ENCODE assay signal across 8 cellular contexts in the genomic region with DNA sequence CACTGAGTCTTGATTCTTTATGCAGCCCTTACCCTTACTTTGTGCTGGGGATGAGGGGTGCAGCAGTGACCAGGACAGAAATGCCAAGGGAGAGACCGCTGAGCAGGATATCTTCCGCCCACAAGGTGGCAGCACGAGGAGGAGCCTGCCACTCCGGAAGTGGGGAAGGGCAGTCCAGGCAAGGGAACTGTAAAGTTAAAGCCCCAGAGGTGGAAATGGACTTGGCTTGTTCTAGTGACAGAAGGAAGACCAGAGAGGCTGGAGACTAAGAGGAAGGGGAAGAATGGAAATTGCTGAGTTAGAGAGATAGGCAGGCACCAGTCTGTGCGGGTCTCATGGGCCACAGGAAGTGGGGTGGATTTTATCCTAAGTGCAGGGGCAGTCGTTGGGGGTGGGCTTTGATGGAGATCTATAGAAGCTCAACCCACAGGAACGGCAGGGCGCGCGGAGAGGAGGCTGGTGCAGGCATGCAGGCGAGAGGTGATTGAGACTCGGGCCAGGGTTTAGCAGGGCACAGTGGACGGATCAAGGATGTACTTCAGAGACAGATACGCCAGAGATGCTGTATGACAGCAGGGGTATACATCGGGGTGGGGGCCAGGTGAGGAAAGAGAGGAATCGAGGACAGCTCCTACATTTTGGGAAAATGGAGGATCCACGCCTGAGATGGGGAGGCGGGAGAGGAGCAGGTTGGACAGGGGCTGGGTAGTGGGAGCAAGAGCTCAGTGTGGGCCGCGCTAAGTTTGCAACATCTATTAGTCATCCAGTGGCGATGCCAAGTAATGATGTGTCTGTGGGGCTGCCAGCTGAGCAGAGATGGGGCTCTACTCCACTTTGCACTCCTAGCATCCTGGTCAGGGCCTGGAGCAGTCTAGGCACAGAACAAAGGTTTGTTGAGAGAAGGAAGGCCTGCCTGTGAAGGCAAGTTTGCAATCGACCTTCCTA. TPM values are rescaled to one million over a fixed set of nuclear protein-coding genes. Genes with fewer than 3 reads are reported as not detected.
A peak's percentile ranks its signal among the peaks of the same experiment; 100 is the strongest.
DNase-seq lines count a peak whose midpoint lies in the region; ATAC-seq and TF ChIP-seq lines count a peak whose summit lies in the region.

No MANE protein-coding gene starts in this region.

- TF ChIP-seq CTCF in GM13977 (IDR thresholded peaks at IDR 0.05; ENCODE audit: extremely low read depth, insufficient read depth, missing control alignments) = peak; percentile 92

- in situ Hi-C loops in GM13977 (cut with MboI; ENCODE audit: low pct_unique_long_range_greater_than_20kb, low sequenced_read_pairs, unreplicated experiment) = loop anchor here (5.0 kb wide), 1 partner anchor 54 kb away; no protein-coding TSS in a partner anchor

- DNase-seq in A172 (ENCODE audit: low spot score) (peak; percentile 84), GM13977 (ENCODE audit: low spot score) (peak; percentile 93), NCI-H1417 treated with DMSO at 0.1 percent for 48 hours (lab: John Stamatoyannopoulos, UW) (peak; percentile 34), SW480 (ENCODE audit: low spot score) (peak; percentile 85), left cardiac atrium (peak; percentile 84), putamen (ENCODE audit: low spot score) (peak; percentile 71)

- H3K27ac ChIP-seq in angular gyrus (ENCODE audit: low read depth, low read length) = peak overlapping the region; percentile 64

- intact Hi-C loops in left cardiac atrium (cut with DNase I) = loop anchor here in 1 of 2 donors (1.0 kb wide), 1 partner anchor 54 kb away; no protein-coding TSS in a partner anchor

- ATAC-seq in left cardiac atrium (peak; percentile 65 to 73), HG03469 (IDR thresholded peaks at IDR 0.05; ENCODE audit: unreplicated experiment) (no peak)

RNA-seq across cellular contexts. Expression of gene GRK2, which starts 3.3 kb away (rescaled TPM):
- 40.3 and 44.6 TPM in 2 replicates for total RNA-seq in A172 (2014; rRNA removed; shearing (Covaris generic))
- total RNA-seq in left cardiac atrium = 10 to 100 TPM; 51.6 to 52.6 TPM

RNA-seq across cellular contexts. Expression of gene ANKRD13D, which starts 26.1 kb away (rescaled TPM):
- total RNA-seq in A172 (2014; rRNA removed; shearing (Covaris generic)) = 25.4 and 51.8 TPM in 2 replicates
- total RNA-seq in left cardiac atrium = 10 to 100 TPM; 22.1 to 22.6 TPM

RNA-seq across cellular contexts. Expression of gene SSH3, which starts 40.3 kb away (rescaled TPM):
- total RNA-seq in A172 (2014; rRNA removed; shearing (Covaris generic)) = 3.2 and 10.0 TPM in 2 replicates
- 10 to 100 TPM; 18.1 to 22.2 TPM for total RNA-seq in left cardiac atrium

Comparison
In these comparisons a context has a peak if more than half of its experiments do, and no peak if none do; other contexts are left out.
1. DNase-seq: peak in every context shown above with its lines; median percentile 93 in GM13977; 85 in SW480; 84 in A172; 84 in left cardiac atrium; 71 in putamen; 34 in NCI-H1417 treated with DMSO at 0.1 percent for 48 hours.